Comparison of ENCODE assay signal across 22 cellular contexts in genomic region chr3:12751548-12751947, GRCh38. TPM values are rescaled to one million over a fixed set of nuclear protein-coding genes. Genes with fewer than 3 reads are reported as not detected.
DNase-seq lines count a peak whose midpoint lies in the region; ATAC-seq and TF ChIP-seq lines count a peak whose summit lies in the region.
"Had no signal": no experiment of that assay in that cellular context is flagged by ENCODE, and none has a peak within 500 bp of the region (broad histone marks: within the 10 kb centered on the region; RNA-seq: fewer than 3 reads in every experiment).

No MANE protein-coding gene starts in this region.

- WGBS in smooth muscle cell (ENCODE audit: low lambda C conversion rate): 69% methylated on average over 7 of the region's 7 CpGs

- ATAC-seq in left ventricle myocardium superior (peak; percentile 76), GM19023 (IDR thresholded peaks at IDR 0.05; ENCODE audit: unreplicated experiment) (no peak)
- ATAC-seq: esophagus mucosa had no signal

- H3K27me3 ChIP-seq in breast epithelium: no peaks in the 10 kb centered on the region
- H3K27me3 ChIP-seq in smooth muscle cell (ENCODE audit: low read depth): no peaks in the 10 kb centered on the region
- H3K27me3 ChIP-seq: Peyer's patch, transverse colon had no signal

- no peak for TF ChIP-seq POLR2A in breast epithelium (IDR thresholded peaks at IDR 0.05)

- H3F3A ChIP-seq in smooth muscle cell (ENCODE audit: low read depth): peaks cover 11% of the 10 kb centered on the region

- no peak overlapping the region for H3K27ac ChIP-seq in breast epithelium
- H3K27ac ChIP-seq in smooth muscle cell (ENCODE audit: low read depth): peak overlapping the region; percentile 80
- H3K27ac ChIP-seq: Peyer's patch, prostate gland, transverse colon had no signal

- peaks cover 33% of the 10 kb centered on the region for H3K4me1 Mint-ChIP-seq in MCF 10A (ENCODE audit: insufficient read depth, unreplicated experiment)

- H3K9me3 ChIP-seq in breast epithelium (no peaks in the 10 kb centered on the region), smooth muscle cell (replicated peaks; ENCODE audit: low read depth) (no peaks in the 10 kb centered on the region)
- H3K9me3 ChIP-seq: Peyer's patch, prostate gland, transverse colon had no signal

- no peak overlapping the region for H3K27ac Mint-ChIP-seq in MCF 10A (ENCODE audit: low read depth, unreplicated experiment)
- H3K27ac Mint-ChIP-seq: nephron progenitor cell had no signal

- peaks cover 52% of the 10 kb centered on the region for H3K36me3 Mint-ChIP-seq in MCF 10A (ENCODE audit: insufficient read depth, unreplicated experiment)

- no peak overlapping the region for H3K4me3 Mint-ChIP-seq in MCF 10A (ENCODE audit: unreplicated experiment)
- H3K4me3 Mint-ChIP-seq: nephron progenitor cell had no signal

- TF ChIP-seq CTCF in MCF 10A (IDR thresholded peaks at IDR 0.05; ENCODE audit: unreplicated experiment) (no peak), breast epithelium (IDR thresholded peaks at IDR 0.05) (no peak), smooth muscle cell (IDR thresholded peaks at IDR 0.05; ENCODE audit: borderline replicate concordance, insufficient read depth, poor library complexity, severe bottlenecking) (no peak)

- H3K4me1 ChIP-seq in breast epithelium: no peaks in the 10 kb centered on the region
- no peaks in the 10 kb centered on the region for H3K4me1 ChIP-seq in smooth muscle cell (ENCODE audit: low read depth)
- H3K4me1 ChIP-seq: prostate gland, transverse colon had no signal

- H2AFZ ChIP-seq in smooth muscle cell (ENCODE audit: low read depth): no peak overlapping the region

- no peaks in the 10 kb centered on the region for H3K36me3 ChIP-seq in breast epithelium
- no peaks in the 10 kb centered on the region for H3K36me3 ChIP-seq in smooth muscle cell (ENCODE audit: low read depth)
- H3K36me3 ChIP-seq: Peyer's patch, prostate gland, transverse colon had no signal

- peak overlapping the region; percentile 43 for H3K9ac ChIP-seq in smooth muscle cell (ENCODE audit: low read depth)

- CTCF ChIA-PET in MCF 10A (lab: Yijun Ruan, JAX): interaction anchor here (0.6 to 1.1 kb wide), 5 partner anchors 32 to 59 kb away, joined by 3 to 4 read pairs (median 3); no protein-coding TSS in a partner anchor

- POLR2A ChIA-PET in MCF 10A (lab: Yijun Ruan, JAX): interaction anchor here (0.8 to 1.6 kb wide), 3 partner anchors 13 to 154 kb away, joined by 3 to 9 read pairs (median 9); partner anchors contain the start of gene RAF1

- no peaks in the 10 kb centered on the region for H3K27me3 Mint-ChIP-seq in MCF 10A (ENCODE audit: insufficient read depth, unreplicated experiment)

- no peak overlapping the region for H3K4me2 ChIP-seq in smooth muscle cell

- no peaks in the 10 kb centered on the region for H4K20me1 ChIP-seq in smooth muscle cell (ENCODE audit: low read depth)

- no peaks in the 10 kb centered on the region for H3K79me2 ChIP-seq in smooth muscle cell (ENCODE audit: low read depth)

- intact Hi-C loops in MCF 10A (cut with micrococcal nuclease) (loop anchor here (1.0 kb wide), 1 partner anchor 8 kb away; the partner anchor contains the start of gene TMEM40), breast epithelium (cut with DNase I; ENCODE audit: low total_unique reads) (no loop called here), left ventricle myocardium superior (cut with micrococcal nuclease) (no loop called here)

- DNase-seq in MCF 10A (ENCODE audit: unreplicated experiment): peak; percentile 38
- DNase-seq in breast epithelium (ENCODE audit: low spot score in 2 of 2): no peak
- DNase-seq in amniotic epithelial cell (ENCODE audit: low read depth): peak; percentile 30
- no peak for DNase-seq in left ventricle myocardium superior
- DNase-seq in smooth muscle cell (lab: John Stamatoyannopoulos, UW; ENCODE audit: unreplicated experiment): no peak
- no peak for DNase-seq in activated CD8-positive, alpha-beta memory T cell treated with anti-CD3 and anti-CD28 coated beads, Interleukin-2, amount 50 U/mL, for 48 hours
- DNase-seq in OCI-M1 (lab: John Stamatoyannopoulos, UW): no peak
- DNase-seq: activated CD4-positive, alpha-beta T cell treated with anti-CD3 and anti-CD28 coated beads, Interleukin-2, amount 50 U/mL, for 1 hour; activated naive CD4-positive, alpha-beta T cell treated with Interleukin-2 at 50 U/mL for 16 hours; DMS79; NCI-H1048; NCI-H748 treated with DMSO at 0.1 percent for 48 hours; nephron progenitor cell; Peyer's patch; stimulated activated CD4-positive, alpha-beta T cell treated with anti-CD3 and anti-CD28 coated beads, Interleukin-15, amount 100 ng/mL, for 24 hours; stimulated activated naive CD8-positive, alpha-beta T cell treated with anti-CD3 and anti-CD28 coated beads, Interleukin-15, Interleukin-2, amounts not matched to agents 100 U/mL and 50 U/mL, for 24 hours; SW 1271; transverse colon had no signal

- no peaks in the 10 kb centered on the region for H3K9me3 Mint-ChIP-seq in MCF 10A (ENCODE audit: unreplicated experiment)
- H3K9me3 Mint-ChIP-seq: nephron progenitor cell had no signal

- no TSS peak for BruUV-seq in MCF 10A (replicated peaks; lab: Mats Ljungman, UMichigan)

- H3K4me3 ChIP-seq in breast epithelium (no peak overlapping the region), smooth muscle cell (no peak overlapping the region)
- H3K4me3 ChIP-seq: Peyer's patch, prostate gland, transverse colon had no signal

RNA-seq across cellular contexts. Expression of gene TMEM40, which starts 7.5 kb away (rescaled TPM):
- total RNA-seq in MCF 10A (2022): 30.3 and 58.4 TPM in 2 replicates
- total RNA-seq in breast epithelium: 1 to 10 TPM in 1 of 3 donors, under 1 TPM in 1, not detected in 1; 0.33 to 1.8 TPM
- 2.8 TPM for total RNA-seq in left ventricle myocardium superior
- total RNA-seq in smooth muscle cell: 6.4 and 6.7 TPM in 2 replicates
- polyA plus RNA-seq in smooth muscle cell: 6.8 and 15.6 TPM in 2 replicates
- total RNA-seq: mesenteric fat pad, Peyer's patch, transverse colon had no signal

RNA-seq across cellular contexts. Expression of gene CAND2, which starts 44.9 kb away (rescaled TPM):
- not detected in 2 replicates for total RNA-seq in MCF 10A (2022)
- total RNA-seq in breast epithelium: 1 to 10 TPM; 1.8 to 5.6 (median 4.7) TPM
- 69.2 TPM for total RNA-seq in left ventricle myocardium superior
- total RNA-seq in smooth muscle cell: 2.7 and 4.8 TPM in 2 replicates
- 2.1 and 2.9 TPM in 2 replicates for polyA plus RNA-seq in smooth muscle cell

Comparison
In these comparisons a context has a peak if more than half of its experiments do, and no peak if none do; other contexts are left out.
1. DNase-seq: peak in MCF 10A (single experiment) and amniotic epithelial cell (single experiment); none in breast epithelium (0 of 2), left ventricle myocardium superior (single experiment), smooth muscle cell (single experiment), activated CD8-positive, alpha-beta memory T cell treated with anti-CD3 and anti-CD28 coated beads, Interleukin-2, amount 50 U/mL, for 48 hours (single experiment) and OCI-M1 (single experiment).
2. RNA of gene CAND2, which starts 44.9 kb away (total RNA-seq): 69.2 TPM in left ventricle myocardium superior (single experiment); 1.8 to 5.6 TPM in breast epithelium, 2.7 to 4.8 TPM in smooth muscle cell and not detected in MCF 10A; every median in the first group is over 10 times any median in the second.